ENCODE assay signal across 8 cellular contexts in genomic region chr7:76356823-76357222, GRCh38. TPM values are rescaled to one million over a fixed set of nuclear protein-coding genes. Genes with fewer than 3 reads are reported as not detected.
A peak's percentile ranks its signal among the peaks of the same experiment; 100 is the strongest.
DNase-seq lines count a peak whose midpoint lies in the region; ATAC-seq and TF ChIP-seq lines count a peak whose summit lies in the region.

No MANE protein-coding gene starts in this region.

- peak overlapping the region; percentile 93 for H3K4me3 Mint-ChIP-seq in activated CD4-positive, alpha-beta memory T cell treated with anti-CD3 and anti-CD28 coated beads, Interleukin-2, amount 10 ng/mL, durations not matched to agents 7 days and 5 days

- no peaks in the 10 kb centered on the region for H3K27me3 Mint-ChIP-seq in activated CD4-positive, alpha-beta memory T cell treated with anti-CD3 and anti-CD28 coated beads, Interleukin-2, amount 10 ng/mL, durations not matched to agents 7 days and 5 days

- H3K27ac ChIP-seq in KMS-11, result peak overlapping the region; percentile 89; the same call in 1 of the 2 replicates
- H3K27ac ChIP-seq in iPS-18a (ENCODE audit: low read length), result no peak overlapping the region
- peak overlapping the region in 4 of 5 donors; percentile 94 to 100 (median 98) for H3K27ac ChIP-seq in stomach

- no peak for TF ChIP-seq POLR2A in stomach (IDR thresholded peaks at IDR 0.05)

- H3K4me1 ChIP-seq in KMS-11 (ENCODE audit: low read depth, poor library complexity, severe bottlenecking) (peaks cover 52% of the 10 kb centered on the region), iPS-18a (ENCODE audit: control insufficient read depth, low read depth, low read length) (peaks cover 31% of the 10 kb centered on the region), stomach (peaks cover 27 to 69% (median 54%) of the 10 kb centered on the region in 4 donors)

- H3K36me3 Mint-ChIP-seq in activated CD4-positive, alpha-beta memory T cell treated with anti-CD3 and anti-CD28 coated beads, Interleukin-2, amount 10 ng/mL, durations not matched to agents 7 days and 5 days (ENCODE audit: low read depth), result peaks cover 47% of the 10 kb centered on the region

- H3K79me2 ChIP-seq in KMS-11 (ENCODE audit: insufficient read depth, low read depth), result peaks cover 68% of the 10 kb centered on the region

- CTCF ChIA-PET in activated CD4-positive, alpha-beta memory T cell treated with anti-CD3 and anti-CD28 coated beads, Interleukin-2, amount 10 ng/mL, durations not matched to agents 7 days and 5 days (lab: Charles Lee), result interaction anchor here (6.0 kb wide), 1 partner anchor 40 kb away, joined by 52 read pairs; no protein-coding TSS in a partner anchor

- H3K36me3 ChIP-seq in KMS-11 (ENCODE audit: insufficient read depth) (peaks cover 27% of the 10 kb centered on the region; the same call in 1 of the 2 replicates), iPS-18a (ENCODE audit: control insufficient read depth, low read depth, low read length) (peaks cover 31% of the 10 kb centered on the region), stomach (peaks cover 0 to 10% (median 4%) of the 10 kb centered on the region in 4 donors)

- peak overlapping the region; percentile 83 for H3K4me2 ChIP-seq in KMS-11

- peak overlapping the region; percentile 94 for H3K27ac Mint-ChIP-seq in activated CD4-positive, alpha-beta memory T cell treated with anti-CD3 and anti-CD28 coated beads, Interleukin-2, amount 10 ng/mL, durations not matched to agents 7 days and 5 days

- peaks cover 54% of the 10 kb centered on the region for H4K20me1 ChIP-seq in KMS-11 (ENCODE audit: insufficient read depth)

- H2AFZ ChIP-seq in KMS-11 (ENCODE audit: low read depth), result no peak overlapping the region

- H3K9me3 Mint-ChIP-seq in activated CD4-positive, alpha-beta memory T cell treated with anti-CD3 and anti-CD28 coated beads, Interleukin-2, amount 10 ng/mL, durations not matched to agents 7 days and 5 days, result no peaks in the 10 kb centered on the region

- POLR2A ChIA-PET in activated CD4-positive, alpha-beta memory T cell treated with anti-CD3 and anti-CD28 coated beads, Interleukin-2, amount 10 ng/mL, durations not matched to agents 7 days and 5 days (lab: Charles Lee), result interaction anchor here (0.8 to 11.4 kb wide), 2 partner anchors 38 kb away, joined by 3 to 136 read pairs; no protein-coding TSS in a partner anchor

- no peak for ATAC-seq in GM21526 (IDR thresholded peaks at IDR 0.05; ENCODE audit: low FRiP score, unreplicated experiment)

- H3K4me3 ChIP-seq in KMS-11 (IDR thresholded peaks at IDR 0.05; ENCODE audit: insufficient read depth, low read depth, low read length) (no peak overlapping the region), iPS-18a (ENCODE audit: low read length) (peak overlapping the region; percentile 94), stomach (peak overlapping the region in 3 of 4 donors; percentile 77 to 98 (median 78))

- H3K27me3 ChIP-seq in KMS-11 (ENCODE audit: insufficient read depth, low read depth) (no peaks in the 10 kb centered on the region), iPS-18a (ENCODE audit: control insufficient read depth, insufficient read depth, low read length) (no peaks in the 10 kb centered on the region), stomach (no peaks in the 10 kb centered on the region)

- 24 to 48% (median 35%) methylated on average over 6 of the region's 6 CpGs for WGBS in stomach, 5 donors

- H3K9ac ChIP-seq in KMS-11 (peak overlapping the region; percentile 95; the same call in 1 of the 2 replicates), iPS-18a (ENCODE audit: low read length) (peak overlapping the region; percentile 93)

- TF ChIP-seq EP300 in stomach (IDR thresholded peaks at IDR 0.05), result no peak

- intact Hi-C loops in stomach (cut with DNase I; ENCODE audit: low total_unique reads), result no loop called here

- TF ChIP-seq CTCF in KMS-11 (conservative IDR thresholded peaks at IDR 0.05; ENCODE audit: low read depth, low read length) (no peak), stomach (IDR thresholded peaks at IDR 0.05) (peak in 2 of 7 experiments; percentile 2 to 22)

- H3K9me3 ChIP-seq in iPS-18a (ENCODE audit: control insufficient read depth, low read depth, low read length) (no peaks in the 10 kb centered on the region), stomach (no peaks in the 10 kb centered on the region)

- peaks cover 53% of the 10 kb centered on the region for H3K4me1 Mint-ChIP-seq in activated CD4-positive, alpha-beta memory T cell treated with anti-CD3 and anti-CD28 coated beads, Interleukin-2, amount 10 ng/mL, durations not matched to agents 7 days and 5 days

- peak; percentile 37 for DNase-seq in COLO668 (lab: John Stamatoyannopoulos, UW; ENCODE audit: unreplicated experiment)
- no peak for DNase-seq in activated CD4-positive, alpha-beta memory T cell treated with anti-CD3 and anti-CD28 coated beads, Interleukin-2, amount 10 ng/mL, durations not matched to agents 7 days and 5 days
- no peak for DNase-seq in stomach
- DNase-seq in UCSD-AML1 (lab: John Stamatoyannopoulos, UW; ENCODE audit: unreplicated experiment), result no peak
- no peak for DNase-seq in NCI-H128 (lab: John Stamatoyannopoulos, UW; ENCODE audit: unreplicated experiment)

RNA-seq across cellular contexts. Expression of gene YWHAG, which starts 2.0 kb away (rescaled TPM):
- 10 to 100 TPM; 83.1 to 84.8 TPM for total RNA-seq in activated CD4-positive, alpha-beta memory T cell treated with anti-CD3 and anti-CD28 coated beads, Interleukin-2, amount 10 ng/mL, durations not matched to agents 7 days and 5 days
- total RNA-seq in stomach, result 10 to 100 TPM; 28.6 to 64.6 (median 56.2) TPM
- 10 to 100 TPM; 26.7 to 42.5 (median 41.2) TPM for polyA plus RNA-seq in stomach

RNA-seq across cellular contexts. Expression of gene SSC4D, which starts 52.7 kb away (rescaled TPM):
- total RNA-seq in activated CD4-positive, alpha-beta memory T cell treated with anti-CD3 and anti-CD28 coated beads, Interleukin-2, amount 10 ng/mL, durations not matched to agents 7 days and 5 days, result under 1 TPM in 1 of 2 experiments, not detected in 1; 0.30 TPM
- total RNA-seq in stomach, result under 1 TPM in 1 of 5 donors, not detected in 4; 0.37 TPM
- under 1 TPM in 1 of 3 donors, not detected in 2; 0.80 TPM for polyA plus RNA-seq in stomach

RNA-seq across cellular contexts. Expression of gene HSPB1, which starts 54.4 kb away (rescaled TPM):
- total RNA-seq in activated CD4-positive, alpha-beta memory T cell treated with anti-CD3 and anti-CD28 coated beads, Interleukin-2, amount 10 ng/mL, durations not matched to agents 7 days and 5 days, result 10 to 100 TPM; 33.7 to 38.4 TPM
- total RNA-seq in stomach, result 1,000 to 10,000 TPM in 1 of 5 donors, 100 to 1,000 TPM in 3, 10 to 100 TPM in 1; 21.8 to 2,022 (median 373) TPM
- 1,000 to 10,000 TPM in 1 of 3 donors, 100 to 1,000 TPM in 2; 320 to 2,297 (median 486) TPM for polyA plus RNA-seq in stomach
